ENCODE assay signal across 10 cellular contexts in the genomic region with DNA sequence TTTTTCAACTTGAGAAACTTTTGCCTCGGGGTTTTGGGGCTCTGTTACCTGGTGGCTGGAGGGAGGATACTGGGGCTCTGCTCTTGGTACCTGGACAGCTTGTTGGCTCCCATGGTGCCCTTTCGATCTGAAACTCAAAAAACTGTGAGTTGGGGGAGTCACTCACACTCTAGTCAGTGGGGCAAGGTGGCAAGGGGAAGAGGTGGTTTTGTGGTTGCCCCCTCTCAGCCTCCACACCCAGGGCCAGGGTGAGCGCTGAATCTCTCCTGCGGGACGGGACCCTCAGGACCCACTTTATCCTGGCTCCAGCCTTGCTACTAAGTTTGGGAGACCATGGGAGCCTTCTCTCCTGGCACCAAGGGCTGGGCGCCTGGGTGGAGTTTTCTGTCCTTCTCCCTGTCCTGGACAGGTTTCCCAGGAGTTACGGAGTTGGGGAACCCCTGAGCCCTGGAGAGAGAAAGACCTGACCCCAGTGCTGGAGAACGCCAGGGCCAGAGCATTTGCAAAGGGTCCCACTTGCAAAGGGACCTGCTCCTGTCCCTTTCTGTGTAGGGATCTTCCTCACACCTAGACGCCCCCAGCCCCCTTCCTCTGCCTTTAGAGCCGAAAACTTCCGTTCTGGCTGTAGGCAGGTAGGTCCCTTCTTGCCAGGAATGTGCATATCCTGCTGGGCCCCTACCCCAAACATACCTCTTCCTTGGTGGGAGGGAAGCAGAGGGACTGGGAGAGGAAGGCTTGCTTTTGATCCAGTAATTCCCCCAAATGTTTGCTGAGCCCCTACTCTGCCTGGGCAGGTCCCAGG. TPM values are rescaled to one million over a fixed set of nuclear protein-coding genes. Genes with fewer than 3 reads are reported as not detected.
DNase-seq lines count a peak whose midpoint lies in the region; ATAC-seq and TF ChIP-seq lines count a peak whose summit lies in the region.
"Had no signal": no experiment of that assay in that cellular context is flagged by ENCODE, and none has a peak within 500 bp of the region (broad histone marks: within the 10 kb centered on the region; RNA-seq: fewer than 3 reads in every experiment).

No MANE protein-coding gene starts in this region.

- no peaks in the 10 kb centered on the region for H3K9me2 ChIP-seq in Karpas-422 (replicated peaks; ENCODE audit: insufficient read depth, low read length)

- H2BK120ac ChIP-seq in neuronal stem cell (ENCODE audit: low read depth, low read length) = peak overlapping the region; percentile 97

- peak overlapping the region; percentile 23 for H2AK5ac ChIP-seq in neuronal stem cell (ENCODE audit: low read depth, low read length)

- no peak overlapping the region for H3K14ac ChIP-seq in neuronal stem cell (ENCODE audit: low read length)

- H2AFZ ChIP-seq in Karpas-422 (ENCODE audit: low read length) (no peak overlapping the region), neuronal stem cell (ENCODE audit: low read length) (no peak overlapping the region)

- H3K4me3 Mint-ChIP-seq in CD4-positive, alpha-beta memory T cell = peak overlapping the region; percentile 82 to 96 (median 88)
- H3K4me3 Mint-ChIP-seq in endodermal cell = peak overlapping the region; percentile 93

- no peak overlapping the region for H2BK5ac ChIP-seq in neuronal stem cell (ENCODE audit: low read length)

- POLR2A ChIA-PET in CD4-positive, alpha-beta memory T cell (lab: Charles Lee; ENCODE audit: partially characterized antibody) = no interaction called here

- CTCF ChIA-PET in CD4-positive, alpha-beta memory T cell (lab: Charles Lee; ENCODE audit: partially characterized antibody) = interaction anchor here (1.5 kb wide), 1 partner anchor 124 kb away, joined by 4 read pairs; no protein-coding TSS in a partner anchor

- H3K4me1 Mint-ChIP-seq in CD4-positive, alpha-beta memory T cell = peaks cover 11 to 53% (median 34%) of the 10 kb centered on the region in 4 donors
- peaks cover 60% of the 10 kb centered on the region for H3K4me1 Mint-ChIP-seq in endodermal cell

- no peak for TF ChIP-seq CTCF in endodermal cell (conservative IDR thresholded peaks at IDR 0.05)

- H2BK15ac ChIP-seq in neuronal stem cell (ENCODE audit: low read length) = peak overlapping the region; percentile 5

- no peak for ATAC-seq in aorta (ENCODE audit: low FRiP score)

- peaks cover 70% of the 10 kb centered on the region for H3K79me2 ChIP-seq in Karpas-422 (ENCODE audit: low read length)

- no peak for DNase-seq in CD4-positive, alpha-beta memory T cell
- DNase-seq in Karpas-422 (no peak), endodermal cell (peak; percentile 79), neuronal stem cell (ENCODE audit: low spot score) (no peak), SW480 (ENCODE audit: low spot score) (no peak), DMS 273 treated with DMSO at 0.1 percent for 48 hours (lab: John Stamatoyannopoulos, UW) (no peak), aorta (no peak), NCI-H1417 treated with DMSO at 0.1 percent for 48 hours (lab: John Stamatoyannopoulos, UW) (no peak)
- DNase-seq: cortex of kidney, retina had no signal

- H3K27me3 Mint-ChIP-seq in CD4-positive, alpha-beta memory T cell = peaks cover 0 to 2% of the 10 kb centered on the region in 2 donors
- peaks cover 76% of the 10 kb centered on the region for H3K27me3 Mint-ChIP-seq in endodermal cell (ENCODE audit: insufficient read depth)

- WGBS in endodermal cell (ENCODE audit: insufficient coverage in 1 of 2, insufficient read length in 1 of 2), 2 experiments = 58 to 84% methylated on average over 6 to 11 of the region's 11 CpGs
- no CpG with 5 or more reads among the region's 11 CpGs for WGBS in neuronal stem cell (ENCODE audit: extremely low coverage in 2 of 2, insufficient read length in 2 of 2, insufficient replicate concordance in 1 of 2), 2 donors
- WGBS in aorta, 2 donors = 84 to 88% methylated on average over 11 of the region's 11 CpGs

- peaks cover 37% of the 10 kb centered on the region for H3K4me1 ChIP-seq in CD4-positive, alpha-beta memory T cell (ENCODE audit: insufficient read depth, low read length)
- H3K4me1 ChIP-seq in Karpas-422 (ENCODE audit: low read length) (peaks cover 22% of the 10 kb centered on the region), endodermal cell (ENCODE audit: control insufficient read depth, insufficient read depth, low read length) (peaks cover 44% of the 10 kb centered on the region), neuronal stem cell (ENCODE audit: control insufficient read depth in 2 of 2, insufficient read depth in 1 of 2, low read depth in 1 of 2, low read length in 2 of 2) (peaks cover 37 to 44% of the 10 kb centered on the region in 2 donors), aorta (ENCODE audit: control insufficient read depth in 1 of 2, insufficient read depth in 2 of 2, low read length in 2 of 2) (peaks cover 0 to 3% of the 10 kb centered on the region in 2 donors)

- peak overlapping the region; percentile 23 to 75 for H3K4me3 ChIP-seq in CD4-positive, alpha-beta memory T cell (ENCODE audit: low read length in 2 of 2)
- H3K4me3 ChIP-seq in Karpas-422 (ENCODE audit: low read length) (no peak overlapping the region; the same call in 1 of the 2 replicates), endodermal cell (ENCODE audit: low read length) (peak overlapping the region; percentile 94), neuronal stem cell (ENCODE audit: low read length in 2 of 2) (peak overlapping the region in 1 of 2 donors; percentile 91), aorta (ENCODE audit: low read length in 2 of 2) (no peak overlapping the region)

- H3K9ac ChIP-seq in Karpas-422 (ENCODE audit: low read length) (peak overlapping the region; percentile 24; the same call in 1 of the 2 replicates), endodermal cell (ENCODE audit: extremely low read depth, low read length, poor library complexity, severe bottlenecking) (peak overlapping the region; percentile 63), neuronal stem cell (ENCODE audit: low read depth, low read length, poor library complexity) (peak overlapping the region; percentile 71)

- peaks cover 17% of the 10 kb centered on the region for H3K27me3 ChIP-seq in CD4-positive, alpha-beta memory T cell (ENCODE audit: insufficient read depth, low read length)
- H3K27me3 ChIP-seq in Karpas-422 (ENCODE audit: low read length) (no peaks in the 10 kb centered on the region; the same call in 1 of the 2 replicates), endodermal cell (ENCODE audit: control insufficient read depth, insufficient read depth, low read length, poor library complexity, severe bottlenecking) (peaks cover 18% of the 10 kb centered on the region), neuronal stem cell (ENCODE audit: control insufficient read depth in 3 of 3, insufficient read depth in 3 of 3, low read depth in 1 of 3, low read length in 3 of 3) (peaks cover 0 to 32% (median 0%) of the 10 kb centered on the region in 3 experiments), aorta (ENCODE audit: control insufficient read depth in 1 of 2, insufficient read depth in 2 of 2, low read length in 1 of 2) (no peaks in the 10 kb centered on the region)

- H3K23ac ChIP-seq in neuronal stem cell (ENCODE audit: low read depth, low read length, poor library complexity) = no peak overlapping the region

- H3K4me2 ChIP-seq in Karpas-422 (ENCODE audit: low read depth, low read length, poor library complexity, severe bottlenecking) = peak overlapping the region; percentile 97
- peak overlapping the region; percentile 85 for H3K4me2 ChIP-seq in neuronal stem cell (ENCODE audit: insufficient read depth, low read length, poor library complexity, severe bottlenecking)

- peaks cover 35% of the 10 kb centered on the region; the same call in 1 of the 2 replicates for H4K20me1 ChIP-seq in Karpas-422 (ENCODE audit: insufficient read depth, low read depth, low read length)

- H3K18ac ChIP-seq in neuronal stem cell (ENCODE audit: low read length) = peak overlapping the region; percentile 70

- no peak overlapping the region for H4K8ac ChIP-seq in neuronal stem cell (ENCODE audit: low read depth, low read length)

- no peak overlapping the region for H3K27ac ChIP-seq in CD4-positive, alpha-beta memory T cell (ENCODE audit: low read depth, low read length)
- H3K27ac ChIP-seq in Karpas-422 (ENCODE audit: low read length) (no peak overlapping the region), endodermal cell (ENCODE audit: low read depth, low read length) (no peak overlapping the region), neuronal stem cell (replicated peaks; ENCODE audit: low read length) (no peak overlapping the region), aorta (ENCODE audit: low read depth in 1 of 2, low read length in 2 of 2) (no peak overlapping the region)

- no peak overlapping the region for H4K91ac ChIP-seq in neuronal stem cell (ENCODE audit: low read depth, low read length, poor library complexity)

- peaks cover 0 to 3% (median 0%) of the 10 kb centered on the region in 8 donors for H3K9me3 Mint-ChIP-seq in CD4-positive, alpha-beta memory T cell
- no peaks in the 10 kb centered on the region for H3K9me3 Mint-ChIP-seq in endodermal cell

- no peak overlapping the region for H2BK12ac ChIP-seq in neuronal stem cell (ENCODE audit: low read length)

- H3K9me3 ChIP-seq in CD4-positive, alpha-beta memory T cell (ENCODE audit: control insufficient read depth in 1 of 2, low read length in 2 of 2) = no peaks in the 10 kb centered on the region
- H3K9me3 ChIP-seq in Karpas-422 (ENCODE audit: low read length) (no peaks in the 10 kb centered on the region), endodermal cell (ENCODE audit: control insufficient read depth, low read length) (no peaks in the 10 kb centered on the region), neuronal stem cell (replicated peaks in 1 of 2; ENCODE audit: control insufficient read depth in 2 of 2, insufficient read depth in 1 of 2, low read depth in 1 of 2, low read length in 2 of 2) (peaks cover 0 to 2% of the 10 kb centered on the region in 2 donors), aorta (ENCODE audit: control insufficient read depth, low read length) (no peaks in the 10 kb centered on the region)

- H3K79me1 ChIP-seq in neuronal stem cell (ENCODE audit: low read depth, low read length) = peaks cover 16% of the 10 kb centered on the region

- peaks cover 14 to 16% of the 10 kb centered on the region in 2 donors for H3K36me3 Mint-ChIP-seq in CD4-positive, alpha-beta memory T cell
- peaks cover 24% of the 10 kb centered on the region for H3K36me3 Mint-ChIP-seq in endodermal cell (ENCODE audit: low read depth)

- H3K4ac ChIP-seq in neuronal stem cell (ENCODE audit: low read length) = no peak overlapping the region

- peak overlapping the region in 4 of 7 donors; percentile 53 to 91 (median 76) for H3K27ac Mint-ChIP-seq in CD4-positive, alpha-beta memory T cell
- H3K27ac Mint-ChIP-seq in endodermal cell = no peak overlapping the region

- intact Hi-C loops in CD4-positive, alpha-beta memory T cell (cut with micrococcal nuclease) = loop anchor here (5.0 kb wide), 1 partner anchor 43 kb away; no protein-coding TSS in a partner anchor
- intact Hi-C loops in aorta (cut with DNase I) = loop anchor here (5.0 kb wide), 4 partner anchors 43 to 122 kb away; no protein-coding TSS in a partner anchor

- no peaks in the 10 kb centered on the region for H3K36me3 ChIP-seq in CD4-positive, alpha-beta memory T cell (ENCODE audit: insufficient read depth, low read length)
- 0 out of 2 replicates have a peak, but pooled peaks cover 6% of the 10 kb centered on the region for H3K36me3 ChIP-seq in Karpas-422 (ENCODE audit: insufficient read depth, low read length)
- peaks cover 36% of the 10 kb centered on the region for H3K36me3 ChIP-seq in endodermal cell (ENCODE audit: control insufficient read depth, insufficient read depth, low read length)
- peaks cover 14 to 60% of the 10 kb centered on the region in 2 donors for H3K36me3 ChIP-seq in neuronal stem cell (replicated peaks in 1 of 2; ENCODE audit: control insufficient read depth in 2 of 2, insufficient read depth in 2 of 2, low read length in 2 of 2)
- no peaks in the 10 kb centered on the region for H3K36me3 ChIP-seq in aorta (ENCODE audit: control insufficient read depth in 1 of 2, insufficient read depth in 2 of 2, low read length in 1 of 2)

RNA-seq across cellular contexts. Expression of a gene that starts 2.9 kb away (rescaled TPM):
- 1 to 10 TPM; 7.4 to 7.8 TPM for total RNA-seq in CD4-positive, alpha-beta memory T cell
- polyA plus RNA-seq in CD4-positive, alpha-beta memory T cell = 1 to 10 TPM in 1 of 2 donors, under 1 TPM in 1; 0.08 to 1.6 TPM
- total RNA-seq in Karpas-422 (2014; rRNA removed; shearing (Covaris generic); ENCODE audit: low replicate concordance) = 3.6 and 5.0 TPM in 2 replicates
- 10 to 100 TPM; 44.4 to 47.7 TPM for total RNA-seq in endodermal cell
- polyA plus RNA-seq in endodermal cell (2013, experiment 1 of 2) = 54.1 TPM
- polyA plus RNA-seq in endodermal cell (2013, experiment 2 of 2) = 47.0 TPM
- polyA plus RNA-seq in neuronal stem cell (2013, experiment 1 of 2) = 43.1 TPM
- polyA plus RNA-seq in neuronal stem cell (2013, experiment 2 of 2) = 44.6 TPM
- total RNA-seq in aorta = 10 to 100 TPM; 31.6 to 36.2 TPM
- polyA plus RNA-seq in aorta = 10 to 100 TPM in 1 of 2 donors, 1 to 10 TPM in 1; 9.1 to 11.3 TPM

Comparison
In these comparisons a context has a peak if more than half of its experiments do, and no peak if none do; other contexts are left out.
1. H3K4me3 ChIP-seq: peak in CD4-positive, alpha-beta memory T cell (2 of 2) and endodermal cell (single experiment); none in Karpas-422 (single experiment) and aorta (0 of 2).
2. Peak in every context shown above with its lines, with median percentiles within 50 percentile points of each other: H3K9ac ChIP-seq.